In the genomic region with DNA sequence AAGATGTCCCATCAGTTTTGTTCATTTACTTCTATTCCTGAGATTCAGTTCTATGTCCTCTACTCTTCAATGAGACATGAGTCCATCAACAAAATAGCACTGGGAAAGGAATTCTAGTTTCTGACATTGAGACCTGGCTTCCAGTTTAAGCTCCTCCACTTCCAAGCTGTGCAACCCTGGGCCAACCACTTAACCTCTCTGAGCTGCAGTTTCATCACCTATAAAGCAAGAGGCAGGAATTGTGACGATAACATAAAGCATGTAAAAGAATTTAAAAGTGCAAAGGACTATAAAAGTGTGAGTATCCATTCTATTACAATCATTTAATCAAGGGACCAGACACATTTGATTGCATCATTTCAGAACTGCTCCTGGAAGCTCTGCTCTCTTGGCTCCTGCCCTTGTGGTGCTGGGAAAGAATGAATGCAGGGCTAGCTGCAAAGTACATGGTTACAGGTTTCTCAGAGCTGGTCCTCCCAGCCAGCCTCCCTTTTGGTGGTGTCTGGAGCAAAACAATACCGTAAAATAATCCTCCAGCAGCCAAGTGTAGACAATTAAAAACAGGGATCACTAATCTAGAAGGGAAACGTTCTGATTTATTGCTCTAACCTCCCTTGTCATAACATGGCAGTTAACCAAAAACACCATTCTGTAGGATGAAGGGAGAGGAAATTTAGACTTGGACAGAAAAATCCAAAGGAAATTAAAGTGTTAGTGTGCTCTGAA, we compare ENCODE assay signal across 1 cellular context.
TF ChIP-seq lines count a peak whose summit lies in the region.

No MANE protein-coding gene starts in this region.

TF ChIP-seq in HepG2, 621 proteins besides CTCF, POLR2A, EP300 and RAD21:
- TF ChIP-seq ZNF816 (CRISPR knock-in tag; IDR thresholded peaks at IDR 0.05; ENCODE audit: borderline replicate concordance) = no peak
- TF ChIP-seq, protein P1, sequence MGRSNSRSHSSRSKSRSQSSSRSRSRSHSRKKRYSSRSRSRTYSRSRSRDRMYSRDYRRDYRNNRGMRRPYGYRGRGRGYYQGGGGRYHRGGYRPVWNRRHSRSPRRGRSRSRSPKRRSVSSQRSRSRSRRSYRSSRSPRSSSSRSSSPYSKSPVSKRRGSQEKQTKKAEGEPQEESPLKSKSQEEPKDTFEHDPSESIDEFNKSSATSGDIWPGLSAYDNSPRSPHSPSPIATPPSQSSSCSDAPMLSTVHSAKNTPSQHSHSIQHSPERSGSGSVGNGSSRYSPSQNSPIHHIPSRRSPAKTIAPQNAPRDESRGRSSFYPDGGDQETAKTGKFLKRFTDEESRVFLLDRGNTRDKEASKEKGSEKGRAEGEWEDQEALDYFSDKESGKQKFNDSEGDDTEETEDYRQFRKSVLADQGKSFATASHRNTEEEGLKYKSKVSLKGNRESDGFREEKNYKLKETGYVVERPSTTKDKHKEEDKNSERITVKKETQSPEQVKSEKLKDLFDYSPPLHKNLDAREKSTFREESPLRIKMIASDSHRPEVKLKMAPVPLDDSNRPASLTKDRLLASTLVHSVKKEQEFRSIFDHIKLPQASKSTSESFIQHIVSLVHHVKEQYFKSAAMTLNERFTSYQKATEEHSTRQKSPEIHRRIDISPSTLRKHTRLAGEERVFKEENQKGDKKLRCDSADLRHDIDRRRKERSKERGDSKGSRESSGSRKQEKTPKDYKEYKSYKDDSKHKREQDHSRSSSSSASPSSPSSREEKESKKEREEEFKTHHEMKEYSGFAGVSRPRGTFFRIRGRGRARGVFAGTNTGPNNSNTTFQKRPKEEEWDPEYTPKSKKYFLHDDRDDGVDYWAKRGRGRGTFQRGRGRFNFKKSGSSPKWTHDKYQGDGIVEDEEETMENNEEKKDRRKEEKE (IDR thresholded peaks at IDR 0.05) = no peak
- TF ChIP-seq ZNF768 (CRISPR knock-in tag; IDR thresholded peaks at IDR 0.05) = peak; percentile 62; the same call in 1 of the 2 replicates
- TF ChIP-seq ZNF619 (CRISPR knock-in tag; IDR thresholded peaks at IDR 0.05) = no peak
- TF ChIP-seq KLF15 (CRISPR knock-in tag; IDR thresholded peaks at IDR 0.05; ENCODE audit: borderline replicate concordance) = no peak
